Comparison of ENCODE assay signal across 24 cellular contexts in the genomic region with DNA sequence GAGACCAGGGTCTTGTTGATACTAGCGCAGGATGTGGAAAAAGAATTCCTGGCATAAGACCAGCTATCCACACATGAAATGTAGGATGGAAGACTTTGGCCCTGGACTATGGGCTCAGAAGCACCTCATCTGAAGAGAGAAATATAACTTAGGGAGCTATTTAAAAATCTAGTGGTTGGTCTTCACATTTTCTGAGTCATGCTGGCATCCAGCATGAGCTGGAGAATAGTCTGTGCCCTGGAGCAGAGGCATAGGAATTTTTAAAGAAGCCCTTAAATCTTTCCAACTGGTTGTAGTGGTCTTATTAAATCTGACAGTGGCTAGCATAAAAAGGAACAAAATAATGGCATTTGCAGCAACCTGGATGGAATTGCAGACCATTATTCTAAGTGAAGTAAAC.
"Had no signal": no experiment of that assay in that cellular context is flagged by ENCODE, and none has a peak within 500 bp of the region (broad histone marks: within the 10 kb centered on the region; RNA-seq: fewer than 3 reads in every experiment).

No MANE protein-coding gene starts in this region.

- H3K4me3 ChIP-seq: cardiac muscle cell, SK-N-MC had no signal

- H3K36me3 ChIP-seq: brain microvascular endothelial cell, cardiac muscle cell had no signal

- H3K27me3 ChIP-seq: brain microvascular endothelial cell, cardiac muscle cell had no signal

- DNase-seq: activated CD4-positive, alpha-beta T cell treated with anti-CD3 and anti-CD28 coated beads for 48 hours; activated CD4-positive, alpha-beta T cell treated with anti-CD3 and anti-CD28 coated beads, Interleukin-2, amount 50 U/mL, for 4 hours; activated CD4-positive, CD25-positive, alpha-beta regulatory T cell treated with anti-CD3 and anti-CD28 coated beads, Interleukin-2, amount 50 U/mL, for 72 hours; activated CD8-positive, alpha-beta memory T cell treated with anti-CD3 and anti-CD28 coated beads, Interleukin-2, amount 50 U/mL, for 48 hours; activated CD8-positive, alpha-beta T cell treated with anti-CD3 and anti-CD28 coated beads, Interleukin-2, amount 10 ng/mL, durations not matched to agents 7 days and 5 days; activated naive CD4-positive, alpha-beta T cell; activated naive CD8-positive, alpha-beta T cell treated with anti-CD3 and anti-CD28 coated beads, Interleukin-2, amount 50 U/mL, for 24 hours; activated T-cell treated with anti-CD3 and anti-CD28 coated beads, Interleukin-2, amount 50 U/mL, for 1 hour; amygdala; brain microvascular endothelial cell; cerebellar nuclear complex; NCI-H1092 treated with DMSO at 0.1 percent for 48 hours; NCI-H1417 treated with DMSO at 0.1 percent for 48 hours; NCI-H1694 treated with DMSO at 0.1 percent for 48 hours; NCI-H2029 treated with DMSO at 0.1 percent for 48 hours; NCI-H345; NCI-H510A; NCI-H526 treated with DMSO at 0.1 percent for 48 hours; NCI-H82; SW 1271 had no signal

- H3K9ac ChIP-seq: KMS-11 had no signal

- ATAC-seq: activated CD8-positive, alpha-beta T cell treated with anti-CD3 and anti-CD28 coated beads, Interleukin-2, amount 10 ng/mL, durations not matched to agents 7 days and 5 days; activated naive CD8-positive, alpha-beta T cell treated with anti-CD3 and anti-CD28 coated beads, Interleukin-2, amount 50 U/mL, for 24 hours; WTC11 had no signal
